8 cellular contexts compared by ENCODE assay signal in the genomic region with DNA sequence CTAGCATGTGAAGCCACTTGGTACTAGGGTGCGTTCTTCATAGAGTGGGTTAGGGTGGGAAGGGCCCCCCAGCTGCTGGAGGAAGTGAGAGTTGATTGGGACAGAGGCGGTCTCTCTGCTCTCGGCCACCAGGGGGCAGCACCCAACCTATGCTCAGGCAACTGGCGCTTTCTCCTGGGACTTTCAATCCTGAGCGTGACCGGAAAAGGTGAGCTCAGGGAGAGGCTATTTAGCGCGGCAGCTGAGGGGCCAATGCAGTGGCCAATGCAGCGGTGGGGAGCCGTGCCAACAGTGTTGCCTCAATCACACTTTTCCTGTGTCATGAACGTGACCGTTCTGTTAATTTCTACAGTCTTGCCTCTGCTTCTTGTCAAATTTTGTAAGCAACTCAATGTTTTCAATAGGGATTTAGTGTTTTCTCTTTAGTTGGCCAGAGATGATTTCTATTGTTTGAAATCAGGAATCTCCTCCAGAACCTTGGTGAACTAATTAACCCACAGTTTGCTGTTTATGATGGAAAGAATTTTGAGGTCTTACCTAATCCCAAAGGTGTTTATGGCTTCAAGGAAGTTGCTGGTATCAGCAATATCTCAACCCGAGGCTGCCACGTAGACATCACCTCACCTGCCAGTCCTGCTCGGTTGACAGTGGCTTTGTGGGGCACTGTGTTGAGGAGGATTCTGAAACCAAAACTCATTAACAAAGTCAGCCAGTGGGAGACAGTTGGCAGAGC.
DNase-seq lines count a peak whose midpoint lies in the region; FAIRE-seq and TF ChIP-seq lines count a peak whose summit lies in the region.

No MANE protein-coding gene starts in this region.

- TF ChIP-seq CTCF in NB4 (IDR thresholded peaks at IDR 0.05; ENCODE audit: low read depth, low read length) (peak; percentile 89), VCaP (conservative IDR thresholded peaks at IDR 0.05) (peak; percentile 76), cardiac fibroblast (IDR thresholded peaks at IDR 0.05; ENCODE audit: low read depth, low read length) (peak; percentile 82), kidney (IDR thresholded peaks at IDR 0.05; ENCODE audit: borderline replicate concordance, extremely low read depth, insufficient read depth) (peak; percentile 90)

- H3K27ac ChIP-seq in VCaP (no peak overlapping the region), kidney (ENCODE audit: low read depth in 2 of 2, low read length in 2 of 2) (no peak overlapping the region)

- no peak for FAIRE-seq in kidney (lab: Jason Lieb, UNC)

- H3K36me3 ChIP-seq in kidney (ENCODE audit: control insufficient read depth in 1 of 2, insufficient read depth in 2 of 2, low read length in 2 of 2) = no peaks in the 10 kb centered on the region

- no peak for TF ChIP-seq POLR2A in NB4 (IDR thresholded peaks at IDR 0.05; ENCODE audit: extremely low read depth, insufficient read length)

- intact Hi-C loops in kidney (cut with DNase I) = no loop called here

- H3K9ac ChIP-seq in kidney (ENCODE audit: low read length in 2 of 2) = no peak overlapping the region

- H3K4me1 ChIP-seq in kidney (ENCODE audit: control insufficient read depth in 1 of 2, insufficient read depth in 1 of 2, low read depth in 1 of 2, low read length in 2 of 2) = no peaks in the 10 kb centered on the region

- H3K4me3 ChIP-seq in NB4 (ENCODE audit: low read depth, low read length) = no peak overlapping the region
- peak overlapping the region in 1 of 2 donors; percentile 11 for H3K4me3 ChIP-seq in cardiac fibroblast (replicated peaks in 1 of 2; ENCODE audit: low read depth in 2 of 2, low read length in 2 of 2)
- peak overlapping the region; percentile 36 to 61 for H3K4me3 ChIP-seq in kidney (ENCODE audit: low read length in 2 of 2)

- H3K9me3 ChIP-seq in kidney (ENCODE audit: control insufficient read depth in 1 of 2, low read length in 2 of 2) = no peaks in the 10 kb centered on the region

- DNase-seq in EL (peak; percentile 84), H4 (ENCODE audit: low spot score) (peak; percentile 93), NB4 (ENCODE audit: low read depth) (peak; percentile 86), cardiac fibroblast (ENCODE audit: low read depth in 2 of 2) (peak; percentile 83 to 93), kidney (peak; percentile 91), GDM1 (lab: John Stamatoyannopoulos, UW) (no peak)
- peak; percentile 72 for DNase-seq in stimulated activated CD4-positive, alpha-beta T cell treated with anti-CD3 and anti-CD28 coated beads, Interleukin-15, amount 100 ng/mL, for 24 hours
